Comparison of ENCODE assay signal across 8 cellular contexts in the genomic region with DNA sequence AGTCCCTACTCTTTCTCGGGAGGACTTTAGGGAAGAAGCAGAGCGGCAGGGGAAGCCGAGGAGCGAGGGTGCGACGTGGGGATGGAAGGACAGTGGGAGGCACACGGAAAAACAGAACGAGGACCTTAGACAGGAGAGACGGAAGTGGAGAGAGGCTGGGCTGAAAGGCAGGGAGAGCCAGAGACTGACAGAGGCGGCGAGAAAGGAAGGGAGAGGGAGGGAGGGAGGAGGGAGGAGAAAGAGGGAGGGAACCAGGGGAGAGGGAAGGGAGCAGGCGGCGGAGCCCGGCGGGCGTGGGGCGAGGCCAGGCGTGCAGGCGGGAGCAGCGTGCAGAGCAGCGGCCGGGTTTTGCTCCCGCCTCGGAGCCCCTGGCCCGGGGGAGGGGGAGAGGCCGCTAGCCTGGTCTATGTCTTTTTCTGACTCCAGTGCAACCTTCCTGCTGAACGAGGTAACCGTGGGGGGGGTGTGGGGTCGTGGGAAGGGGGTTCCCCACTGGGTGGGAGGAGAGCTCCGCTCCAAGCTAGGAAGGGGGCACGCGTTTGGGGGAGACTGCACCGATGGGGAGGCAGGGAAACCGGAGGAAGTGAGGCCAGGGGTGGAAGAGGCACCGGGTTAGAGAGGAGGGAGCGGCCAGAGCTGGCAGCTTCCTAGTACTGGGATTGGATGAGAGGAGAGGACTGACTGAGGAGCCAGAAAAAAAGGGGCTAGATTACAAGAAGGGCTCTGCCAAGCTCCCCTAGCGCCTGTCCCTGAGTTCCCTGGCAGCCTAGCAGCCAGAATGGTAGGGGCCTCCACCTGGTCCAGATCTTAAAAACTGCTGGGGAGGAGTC. TPM values are rescaled to one million over a fixed set of nuclear protein-coding genes. Genes with fewer than 3 reads are reported as not detected.
A peak's percentile ranks its signal among the peaks of the same experiment; 100 is the strongest.
DNase-seq lines count a peak whose midpoint lies in the region; ATAC-seq and TF ChIP-seq lines count a peak whose summit lies in the region.

No MANE protein-coding gene starts in this region.

- H3K9me3 ChIP-seq in SK-N-SH (no peaks in the 10 kb centered on the region), mammary epithelial cell (replicated peaks; ENCODE audit: insufficient read depth, low read length) (no peaks in the 10 kb centered on the region)

- H3K9me2 ChIP-seq in SK-N-SH, result no peaks in the 10 kb centered on the region

- H3K79me2 ChIP-seq in SK-N-SH (ENCODE audit: insufficient read depth) (peaks cover 22% of the 10 kb centered on the region), mammary epithelial cell (ENCODE audit: insufficient read depth, low read length) (peaks cover 3% of the 10 kb centered on the region)

- H3K4me3 ChIP-seq in H7 (ENCODE audit: insufficient read depth, low read depth, low read length) (peak overlapping the region; percentile 80), SK-N-SH (ENCODE audit: low read depth in 2 of 2, low read length in 1 of 2) (peak overlapping the region; percentile 68 to 75), mammary epithelial cell (replicated peaks in 1 of 3; ENCODE audit: insufficient read depth in 1 of 3, low read depth in 2 of 3, low read length in 3 of 3) (peak overlapping the region; percentile 77 to 92 (median 92)), skeletal muscle cell (ENCODE audit: low read depth, low read length) (peak overlapping the region; percentile 90)

- no peaks in the 10 kb centered on the region for H3K36me3 ChIP-seq in H7 (replicated peaks; ENCODE audit: control insufficient read depth, insufficient read depth, low read length)
- H3K36me3 ChIP-seq in SK-N-SH (replicated peaks in 1 of 2; ENCODE audit: control insufficient read depth in 1 of 2, insufficient read depth in 2 of 2, low read length in 1 of 2), result no peaks in the 10 kb centered on the region
- no peaks in the 10 kb centered on the region for H3K36me3 ChIP-seq in mammary epithelial cell (ENCODE audit: insufficient read depth, low read length)

- TF ChIP-seq CTCF in SK-N-SH (IDR thresholded peaks at IDR 0.05) (no peak), mammary epithelial cell (conservative IDR thresholded peaks at IDR 0.05 in 1 of 2, IDR thresholded peaks at IDR 0.05 in 1 of 2; ENCODE audit: extremely low read depth in 1 of 2, insufficient read depth in 1 of 2, low read depth in 1 of 2, low read length in 2 of 2) (no peak)

- H3K27ac ChIP-seq in SK-N-SH (ENCODE audit: low read depth in 2 of 2, low read length in 1 of 2), result peak overlapping the region; percentile 80 to 87
- peak overlapping the region; percentile 16 for H3K27ac ChIP-seq in mammary epithelial cell (ENCODE audit: insufficient read depth, low read depth, low read length)

- peak overlapping the region; percentile 76 for H3K9ac ChIP-seq in SK-N-SH
- peak overlapping the region; percentile 51 for H3K9ac ChIP-seq in mammary epithelial cell (ENCODE audit: insufficient read depth, low read length)

- BruUV-seq in mammary epithelial cell (replicated peaks; lab: Mats Ljungman, UMichigan), result no TSS peak

- in situ Hi-C loops in mammary epithelial cell (cut with MboI; ENCODE audit: low sequenced_read_pairs in 2 of 2), result no loop called here

- peaks cover 6% of the 10 kb centered on the region for H3F3A ChIP-seq in SK-N-SH (replicated peaks; ENCODE audit: insufficient read depth)

- TF ChIP-seq RAD21 in SK-N-SH (IDR thresholded peaks at IDR 0.05; ENCODE audit: low read length), result no peak

- H4K20me1 ChIP-seq in SK-N-SH (ENCODE audit: insufficient read depth), result no peaks in the 10 kb centered on the region
- no peaks in the 10 kb centered on the region for H4K20me1 ChIP-seq in mammary epithelial cell (ENCODE audit: insufficient read depth, low read length)

- peak overlapping the region; percentile 97 for H3K4me2 ChIP-seq in SK-N-SH
- peak overlapping the region; percentile 99 for H3K4me2 ChIP-seq in mammary epithelial cell (ENCODE audit: insufficient read depth, low read depth, low read length)

- intact Hi-C loops in mammary epithelial cell (cut with micrococcal nuclease), result loop anchor here (2.0 kb wide), 2 partner anchors 19 to 37 kb away; partner anchors contain the start of gene DDX23

- H3K4me1 ChIP-seq in SK-N-SH (ENCODE audit: control insufficient read depth in 1 of 2, insufficient read depth in 2 of 2, low read depth in 1 of 2, low read length in 1 of 2) (peaks cover 23 to 47% of the 10 kb centered on the region in 2 experiments; a peak in 3 of 4 replicates), mammary epithelial cell (ENCODE audit: insufficient read depth, low read length) (peaks cover 28% of the 10 kb centered on the region)

- dilution Hi-C loops in mammary epithelial cell (cut with HindIII; ENCODE audit: low sequenced_read_pairs), result no loop called here

- peaks cover 67% of the 10 kb centered on the region for H3K27me3 ChIP-seq in H7 (ENCODE audit: control insufficient read depth, insufficient read depth, low read length)
- H3K27me3 ChIP-seq in SK-N-SH (ENCODE audit: insufficient read depth), result no peaks in the 10 kb centered on the region
- H3K27me3 ChIP-seq in mammary epithelial cell (ENCODE audit: insufficient read depth, low read length), result no peaks in the 10 kb centered on the region

- no peak for ATAC-seq in GM18873 (IDR thresholded peaks at IDR 0.05; ENCODE audit: low FRiP score, unreplicated experiment)

- POLR2A ChIA-PET in SK-N-SH (lab: Yijun Ruan, JAX), result interaction anchor here (0.6 to 1.3 kb wide), 3 partner anchors 14 to 50 kb away, joined by 3 to 6 read pairs (median 5); no protein-coding TSS in a partner anchor

- 4% methylated on average over 31 of the region's 37 CpGs for WGBS in SK-N-SH (ENCODE audit: low lambda C conversion rate)
- WGBS in mammary epithelial cell (ENCODE audit: low coverage, missing lambda C conversion rate), result 0% methylated on average over 10 of the region's 37 CpGs

- CTCF ChIA-PET in SK-N-SH (lab: Yijun Ruan, JAX) (interaction anchor here (0.6 to 6.9 kb wide), 41 partner anchors 8 to 429 kb away, joined by 3 to 118 read pairs (median 5); partner anchors contain the start of genes ADCY6, DDX23 and KANSL2), mammary epithelial cell (lab: Charles Lee; ENCODE audit: low non-redundant PET) (interaction anchor here (0.6 to 0.9 kb wide), 4 partner anchors 10 to 204 kb away, joined by 3 to 5 read pairs (median 4); no protein-coding TSS in a partner anchor)

- no peak for TF ChIP-seq EP300 in SK-N-SH (IDR thresholded peaks at IDR 0.05; ENCODE audit: borderline replicate concordance in 1 of 2, low read depth in 1 of 2, low read length in 1 of 2)

- H2AFZ ChIP-seq in SK-N-SH (ENCODE audit: low read depth) (peak overlapping the region; percentile 74), mammary epithelial cell (ENCODE audit: low read depth, low read length) (peak overlapping the region; percentile 96)

- DNase-seq in ELF-1 (ENCODE audit: low read depth, low spot score) (peak; percentile 89), H7 (peak; percentile 91), MV-4-11 (lab: John Stamatoyannopoulos, UW) (peak; percentile 80), SK-N-SH (peak; percentile 89), mammary epithelial cell (peak; percentile 87), iPS-NIHi11 (ENCODE audit: low spot score) (peak; percentile 78), skeletal muscle cell (ENCODE audit: low read depth) (peak; percentile 51)

TF ChIP-seq in SK-N-SH, 30 proteins besides CTCF, POLR2A, EP300 and RAD21 (continues in another document):
- TF ChIP-seq MAX (IDR thresholded peaks at IDR 0.05; ENCODE audit: low read depth), result peak; percentile 90
- TF ChIP-seq, protein P1, sequence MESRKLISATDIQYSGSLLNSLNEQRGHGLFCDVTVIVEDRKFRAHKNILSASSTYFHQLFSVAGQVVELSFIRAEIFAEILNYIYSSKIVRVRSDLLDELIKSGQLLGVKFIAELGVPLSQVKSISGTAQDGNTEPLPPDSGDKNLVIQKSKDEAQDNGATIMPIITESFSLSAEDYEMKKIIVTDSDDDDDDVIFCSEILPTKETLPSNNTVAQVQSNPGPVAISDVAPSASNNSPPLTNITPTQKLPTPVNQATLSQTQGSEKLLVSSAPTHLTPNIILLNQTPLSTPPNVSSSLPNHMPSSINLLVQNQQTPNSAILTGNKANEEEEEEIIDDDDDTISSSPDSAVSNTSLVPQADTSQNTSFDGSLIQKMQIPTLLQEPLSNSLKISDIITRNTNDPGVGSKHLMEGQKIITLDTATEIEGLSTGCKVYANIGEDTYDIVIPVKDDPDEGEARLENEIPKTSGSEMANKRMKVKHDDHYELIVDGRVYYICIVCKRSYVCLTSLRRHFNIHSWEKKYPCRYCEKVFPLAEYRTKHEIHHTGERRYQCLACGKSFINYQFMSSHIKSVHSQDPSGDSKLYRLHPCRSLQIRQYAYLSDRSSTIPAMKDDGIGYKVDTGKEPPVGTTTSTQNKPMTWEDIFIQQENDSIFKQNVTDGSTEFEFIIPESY (IDR thresholded peaks at IDR 0.05; ENCODE audit: borderline replicate concordance, low read depth), result no peak
- no peak for TF ChIP-seq RXRA (IDR thresholded peaks at IDR 0.05; ENCODE audit: borderline replicate concordance, low read depth)

RNA-seq across cellular contexts. Expression of gene CACNB3, which starts 2.8 kb away (rescaled TPM):
- 3.2 and 4.6 TPM in 2 replicates for total RNA-seq in H7 (2014; rRNA removed; shearing (Covaris generic))
- polyA plus RNA-seq in SK-N-SH (2012; rRNA removed) (25.6 and 34.6 TPM in 2 replicates), mammary epithelial cell (16.7 TPM)
- polyA plus RNA-seq in SK-N-SH (2012; cell fraction: cytosol; rRNA removed), result 16.0 and 21.3 TPM in 2 replicates
- 159 and 161 TPM in 2 replicates for polyA plus RNA-seq in SK-N-SH (2012; cell fraction: nucleus; rRNA removed)
- total RNA-seq in mammary epithelial cell, result 10 to 100 TPM in 1 of 2 donors, 1 to 10 TPM in 1; 8.7 to 31.1 TPM
- polyA minus RNA-seq in mammary epithelial cell, result 11.6 TPM

RNA-seq across cellular contexts. Expression of gene ADCY6, which starts 26.6 kb away (rescaled TPM):
- total RNA-seq in H7 (2014; rRNA removed; shearing (Covaris generic)), result 7.0 and 7.1 TPM in 2 replicates
- polyA plus RNA-seq in SK-N-SH (2012; rRNA removed) (36.0 and 46.4 TPM in 2 replicates), mammary epithelial cell (12.9 TPM)
- 17.8 and 26.1 TPM in 2 replicates for polyA plus RNA-seq in SK-N-SH (2012; cell fraction: cytosol; rRNA removed)
- 126 and 137 TPM in 2 replicates for polyA plus RNA-seq in SK-N-SH (2012; cell fraction: nucleus; rRNA removed)
- 10 to 100 TPM; 30.5 to 42.2 TPM for total RNA-seq in mammary epithelial cell
- 33.6 TPM for polyA minus RNA-seq in mammary epithelial cell

RNA-seq across cellular contexts. Expression of gene DDX23, which starts 36.5 kb away (rescaled TPM):
- 101 and 106 TPM in 2 replicates for total RNA-seq in H7 (2014; rRNA removed; shearing (Covaris generic))
- 50.4 and 52.5 TPM in 2 replicates for polyA plus RNA-seq in SK-N-SH (2012; rRNA removed)
- 42.8 and 43.9 TPM in 2 replicates for polyA plus RNA-seq in SK-N-SH (2012; cell fraction: cytosol; rRNA removed)
- 125 and 129 TPM in 2 replicates for polyA plus RNA-seq in SK-N-SH (2012; cell fraction: nucleus; rRNA removed)
- 10 to 100 TPM; 28.2 to 71.9 TPM for total RNA-seq in mammary epithelial cell
- 53.4 TPM for polyA plus RNA-seq in mammary epithelial cell
- polyA minus RNA-seq in mammary epithelial cell, result 137 TPM

RNA-seq across cellular contexts. Expression of gene RND1, which starts 50.2 kb away (rescaled TPM):
- total RNA-seq in H7 (2014; rRNA removed; shearing (Covaris generic)), result 0.94 and 3.0 TPM in 2 replicates
- 0.19 and 0.39 TPM in 2 replicates for polyA plus RNA-seq in SK-N-SH (2012; rRNA removed)
- polyA plus RNA-seq in SK-N-SH (2012; cell fraction: cytosol; rRNA removed), result 0.13 and 0.28 TPM in 2 replicates
- 0.25 and 0.26 TPM in 2 replicates for polyA plus RNA-seq in SK-N-SH (2012; cell fraction: nucleus; rRNA removed)
- under 1 TPM; 0.17 to 0.68 TPM for total RNA-seq in mammary epithelial cell
- 0.37 TPM for polyA plus RNA-seq in mammary epithelial cell
- not detected for polyA minus RNA-seq in mammary epithelial cell
